Comparison of ENCODE assay signal across 22 cellular contexts in genomic region chr1:39871796-39872195, GRCh38.
"Had no signal": no experiment of that assay in that cellular context is flagged by ENCODE, and none has a peak within 500 bp of the region (broad histone marks: within the 10 kb centered on the region; RNA-seq: fewer than 3 reads in every experiment).

No MANE protein-coding gene starts in this region.

- H3K4me3 Mint-ChIP-seq: activated CD4-positive, alpha-beta memory T cell treated with anti-CD3 and anti-CD28 coated beads, Interleukin-2, amount 10 ng/mL, durations not matched to agents 7 days and 5 days; activated CD4-positive, alpha-beta T cell treated with anti-CD3 and anti-CD28 coated beads for 36 hours; activated naive CD4-positive, alpha-beta T cell treated with anti-CD3 and anti-CD28 coated beads, Interleukin-2, amount 50 U/mL, for 24 hours; activated T-helper 1 cell treated with anti-CD3 and anti-CD28 coated beads, Interleukin-12 subunit alpha, Interleukin-12 subunit beta, Interleukin-2, Interleukin-4 antibody, amounts not matched to agents 30 ng/mL and 10 ng/mL and 1 ng/mL, durations not matched to agents 14 hours and 24 hours and 36 hours; central memory CD8-positive, alpha-beta T cell; T-helper 1 cell treated with Interleukin-12 subunit alpha and Interleukin-12 subunit beta and Interleukin-4 antibody, amounts not matched to agents 30 μg/mL and 1 μg/mL, for 36 hours had no signal

- H3K27me3 Mint-ChIP-seq: activated CD4-positive, alpha-beta memory T cell treated with anti-CD3 and anti-CD28 coated beads, Interleukin-2, amount 10 ng/mL, durations not matched to agents 7 days and 5 days; activated CD4-positive, alpha-beta T cell treated with anti-CD3 and anti-CD28 coated beads for 36 hours; activated naive CD4-positive, alpha-beta T cell treated with anti-CD3 and anti-CD28 coated beads, Interleukin-2, amount 50 U/mL, for 24 hours; central memory CD8-positive, alpha-beta T cell had no signal

- H3K27ac Mint-ChIP-seq: activated CD4-positive, alpha-beta memory T cell treated with anti-CD3 and anti-CD28 coated beads, Interleukin-2, amount 10 ng/mL, durations not matched to agents 7 days and 5 days; activated CD4-positive, alpha-beta T cell treated with anti-CD3 and anti-CD28 coated beads for 36 hours; activated naive CD4-positive, alpha-beta T cell treated with anti-CD3 and anti-CD28 coated beads, Interleukin-2, amount 50 U/mL, for 24 hours; activated T-helper 1 cell treated with anti-CD3 and anti-CD28 coated beads, Interleukin-12 subunit alpha, Interleukin-12 subunit beta, Interleukin-2, Interleukin-4 antibody, amounts not matched to agents 30 ng/mL and 10 ng/mL and 1 ng/mL, durations not matched to agents 14 hours and 24 hours and 36 hours; T-helper 1 cell treated with Interleukin-12 subunit alpha and Interleukin-12 subunit beta and Interleukin-4 antibody, amounts not matched to agents 30 μg/mL and 1 μg/mL, for 36 hours had no signal

- ATAC-seq: activated CD4-positive, alpha-beta T cell treated with anti-CD3 and anti-CD28 coated beads for 36 hours; K562 had no signal

- DNase-seq: activated CD4-positive, alpha-beta memory T cell treated with anti-CD3 and anti-CD28 coated beads, Interleukin-2, amount 10 ng/mL, durations not matched to agents 7 days and 5 days; activated CD4-positive, alpha-beta T cell treated with anti-CD3 and anti-CD28 coated beads for 36 hours; activated CD4-positive, alpha-beta T cell treated with anti-CD3 and anti-CD28 coated beads, Interleukin-2, amount 50 U/mL, for 1 hour; activated CD8-positive, alpha-beta memory T cell treated with anti-CD3 and anti-CD28 coated beads, Interleukin-2, amount 50 U/mL, for 4 hours; activated effector memory CD4-positive, alpha-beta T cell treated with Interleukin-2 at 50 U/mL for 16 hours; activated naive CD4-positive, alpha-beta T cell; amniotic stem cell; body of pancreas; Kasumi-1; NCI-H1092; NCI-H1417 treated with DMSO at 0.1 percent for 48 hours; NCI-H1694; NCI-H2081; PC-3; SHP77 treated with DMSO at 0.1 percent for 48 hours; T1000 had no signal

- H3K27ac ChIP-seq: ascending aorta had no signal

- H3K9me3 Mint-ChIP-seq: activated CD4-positive, alpha-beta memory T cell treated with anti-CD3 and anti-CD28 coated beads, Interleukin-2, amount 10 ng/mL, durations not matched to agents 7 days and 5 days; activated naive CD4-positive, alpha-beta T cell treated with anti-CD3 and anti-CD28 coated beads, Interleukin-2, amount 50 U/mL, for 24 hours; activated T-helper 1 cell treated with anti-CD3 and anti-CD28 coated beads, Interleukin-12 subunit alpha, Interleukin-12 subunit beta, Interleukin-2, Interleukin-4 antibody, amounts not matched to agents 30 ng/mL and 10 ng/mL and 1 ng/mL, durations not matched to agents 14 hours and 24 hours and 36 hours; central memory CD8-positive, alpha-beta T cell; T-helper 1 cell treated with Interleukin-12 subunit alpha and Interleukin-12 subunit beta and Interleukin-4 antibody, amounts not matched to agents 30 μg/mL and 1 μg/mL, for 36 hours had no signal
